ENCODE assay signal across 9 cellular contexts in genomic region chr11:31815743-31816466, GRCh38. TPM values are rescaled to one million over a fixed set of nuclear protein-coding genes. Genes with fewer than 3 reads are reported as not detected.
DNase-seq lines count a peak whose midpoint lies in the region; ATAC-seq, FAIRE-seq and TF ChIP-seq lines count a peak whose summit lies in the region.
"Had no signal": no experiment of that assay in that cellular context is flagged by ENCODE, and none has a peak within 500 bp of the region (broad histone marks: within the 10 kb centered on the region; RNA-seq: fewer than 3 reads in every experiment).

No MANE protein-coding gene starts in this region.

- H3K27me3 ChIP-seq in CD4-positive, CD25-positive, alpha-beta regulatory T cell (ENCODE audit: control insufficient read depth, insufficient read depth, low read length) = peaks cover 27% of the 10 kb centered on the region
- peaks cover 99% of the 10 kb centered on the region for H3K27me3 ChIP-seq in HUES6 (ENCODE audit: control insufficient read depth, insufficient read depth, low read length)
- peaks cover 19 to 72% of the 10 kb centered on the region in 2 experiments; a peak in 4 of 5 replicates for H3K27me3 ChIP-seq in K562 (ENCODE audit: control insufficient read depth in 2 of 2, insufficient read depth in 2 of 2, low read length in 2 of 2)

- H3K27ac ChIP-seq in CD4-positive, CD25-positive, alpha-beta regulatory T cell (ENCODE audit: insufficient read depth, low read length, poor library complexity, severe bottlenecking) = no peak overlapping the region
- H3K27ac ChIP-seq in HUES6 (ENCODE audit: low read depth, low read length) = no peak overlapping the region
- H3K27ac ChIP-seq in K562 (ENCODE audit: extremely low read depth, low read depth, low read length) = no peak overlapping the region

- WGBS in K562 (ENCODE audit: insufficient coverage, low coverage, missing lambda C conversion rate) = 18% methylated on average over 36 of the region's 55 CpGs

- no peaks in the 10 kb centered on the region for H3K79me2 ChIP-seq in K562 (ENCODE audit: control insufficient read depth, insufficient read depth, low read length)

- H3K4me1 ChIP-seq in CD4-positive, CD25-positive, alpha-beta regulatory T cell (ENCODE audit: control insufficient read depth, insufficient read depth, low read length, poor library complexity, severe bottlenecking) = peaks cover 71% of the 10 kb centered on the region
- H3K4me1 ChIP-seq in HUES6 (ENCODE audit: control insufficient read depth, insufficient read depth, low read length) = peaks cover 55% of the 10 kb centered on the region
- H3K4me1 ChIP-seq in K562 (replicated peaks in 1 of 2; ENCODE audit: control insufficient read depth in 2 of 2, insufficient read depth in 2 of 2, low read length in 2 of 2) = peaks cover under 1 to 63% of the 10 kb centered on the region in 2 experiments; a peak in 4 of 5 replicates

- BruUV-seq in K562 (replicated peaks; lab: Mats Ljungman, UMichigan) = no TSS peak

- no peak overlapping the region for H3K4me3 ChIP-seq in CD4-positive, CD25-positive, alpha-beta regulatory T cell (ENCODE audit: low read depth, low read length)
- H3K4me3 ChIP-seq in HUES6 (ENCODE audit: low read depth, low read length) (peak overlapping the region; percentile 28; the same call in 1 of the 2 replicates), K562 (peak overlapping the region; percentile 34)

- TF ChIP-seq CTCF in K562 (IDR thresholded peaks at IDR 0.05 in 2 of 3, conservative IDR thresholded peaks at IDR 0.05 in 1 of 3; ENCODE audit: insufficient read depth in 2 of 3, low read depth in 1 of 3, low read length in 3 of 3) = peak in 2 of 3 experiments; percentile 4 to 14; a peak in 2 of 6 replicates

- H3K4me1 Mint-ChIP-seq in CD4-positive, CD25-positive, alpha-beta regulatory T cell = peaks cover 3 to 52% (median 20%) of the 10 kb centered on the region in 4 donors
- H3K4me1 Mint-ChIP-seq in natural killer cell treated with Interleukin-12 subunit alpha and Interleukin-12 subunit beta and Interleukin-15 and Interleukin-18, amount 100 ng/mL, for 72 hours (ENCODE audit: low read depth in 2 of 2) = peaks cover 15 to 27% of the 10 kb centered on the region in 2 donors

- H3K9ac ChIP-seq in HUES6 (ENCODE audit: low read length) = no peak overlapping the region
- H3K9ac ChIP-seq in K562 (ENCODE audit: insufficient read depth in 1 of 2, low read depth in 2 of 2, low read length in 2 of 2) = 0 out of 4 replicates have a peak overlapping the region, but pooled peaks of 1 of the 2 experiments have one; percentile 2

- CTCF ChIA-PET in K562 (lab: Yijun Ruan, JAX; ENCODE audit: low intra/inter-chr PET ratio) = no interaction called here

- no peaks in the 10 kb centered on the region; the same call in 1 of the 2 replicates for H4K20me1 ChIP-seq in K562 (replicated peaks; ENCODE audit: control insufficient read depth, insufficient read depth, low read length)

- FAIRE-seq in K562 (lab: Jason Lieb, UNC) (no peak), GM19239 (lab: Jason Lieb, UNC) (no peak)

- no peak for DNase-seq in CD4-positive, CD25-positive, alpha-beta regulatory T cell
- DNase-seq in K562 (ENCODE audit: extremely low read depth in 1 of 4, low spot score in 3 of 4) = peak in 3 of 4 experiments; percentile 30 to 45 (median 42)
- no peak for DNase-seq in natural killer cell treated with Interleukin-12 subunit alpha and Interleukin-12 subunit beta and Interleukin-15 and Interleukin-18, amount 100 ng/mL, for 72 hours (ENCODE audit: low spot score)
- DNase-seq in GM19239 (ENCODE audit: insufficient read length, low spot score) = no peak
- DNase-seq: activated gamma-delta T cell treated with Interleukin-2 at 50 U/mL for 16 hours had no signal

- POLR2A ChIA-PET in K562 (lab: Yijun Ruan, JAX) = interaction anchor here (1.0 kb wide), 1 partner anchor 219 kb away, joined by 5 read pairs; no protein-coding TSS in a partner anchor

- no peaks in the 10 kb centered on the region for H3K9me3 ChIP-seq in CD4-positive, CD25-positive, alpha-beta regulatory T cell (ENCODE audit: control insufficient read depth in 2 of 2, low read length in 2 of 2)
- no peaks in the 10 kb centered on the region for H3K9me3 ChIP-seq in HUES6 (ENCODE audit: control insufficient read depth, insufficient read depth, low read depth, low read length)
- H3K9me3 ChIP-seq in K562 (replicated peaks; ENCODE audit: control insufficient read depth, insufficient read depth, low read depth, low read length) = no peaks in the 10 kb centered on the region

- H3K9me3 Mint-ChIP-seq in CD4-positive, CD25-positive, alpha-beta regulatory T cell = peaks cover 0 to 4% (median 0%) of the 10 kb centered on the region in 7 donors
- no peaks in the 10 kb centered on the region for H3K9me3 Mint-ChIP-seq in natural killer cell treated with Interleukin-12 subunit alpha and Interleukin-12 subunit beta and Interleukin-15 and Interleukin-18, amount 100 ng/mL, for 72 hours

- H3K27me3 Mint-ChIP-seq in CD4-positive, CD25-positive, alpha-beta regulatory T cell = peaks cover 88% of the 10 kb centered on the region
- H3K27me3 Mint-ChIP-seq in natural killer cell treated with Interleukin-12 subunit alpha and Interleukin-12 subunit beta and Interleukin-15 and Interleukin-18, amount 100 ng/mL, for 72 hours = peaks cover 38 to 45% of the 10 kb centered on the region in 2 donors

- no peaks in the 10 kb centered on the region for H3K36me3 ChIP-seq in CD4-positive, CD25-positive, alpha-beta regulatory T cell (ENCODE audit: control insufficient read depth, insufficient read depth, low read length)
- no peaks in the 10 kb centered on the region for H3K36me3 ChIP-seq in HUES6 (ENCODE audit: control insufficient read depth, insufficient read depth, low read length)
- no peaks in the 10 kb centered on the region for H3K36me3 ChIP-seq in K562 (ENCODE audit: control insufficient read depth, insufficient read depth, low read length)

- peak overlapping the region in 1 of 3 donors; percentile 91 for H3K27ac Mint-ChIP-seq in CD4-positive, CD25-positive, alpha-beta regulatory T cell
- H3K27ac Mint-ChIP-seq in natural killer cell treated with Interleukin-12 subunit alpha and Interleukin-12 subunit beta and Interleukin-15 and Interleukin-18, amount 100 ng/mL, for 72 hours = no peak overlapping the region

- no peak for ATAC-seq in CD4-positive, CD25-positive, alpha-beta regulatory T cell (ENCODE audit: low read depth in 2 of 2)
- ATAC-seq in K562 = peak; percentile 35
- no peak for ATAC-seq in natural killer cell treated with Interleukin-12 subunit alpha and Interleukin-12 subunit beta and Interleukin-15 and Interleukin-18, amount 100 ng/mL, for 72 hours
- no peak for ATAC-seq in HG03196 (IDR thresholded peaks at IDR 0.05; ENCODE audit: unreplicated experiment)
- ATAC-seq in GM19328 (IDR thresholded peaks at IDR 0.05; ENCODE audit: unreplicated experiment) = no peak
- ATAC-seq in GM19023 (IDR thresholded peaks at IDR 0.05; ENCODE audit: unreplicated experiment) = no peak

- in situ Hi-C loops in K562 (cut with MboI) = no loop called here

- H3K9me1 ChIP-seq in K562 (ENCODE audit: control insufficient read depth, insufficient read depth, low read length) = no peaks in the 10 kb centered on the region

- peak overlapping the region; percentile 17; the same call in 1 of the 2 replicates for H2AFZ ChIP-seq in K562 (ENCODE audit: low read depth, low read length)

- TF ChIP-seq POLR2A in K562 (conservative IDR thresholded peaks at IDR 0.05) = no peak

- no peak for TF ChIP-seq RAD21 in K562 (CRISPR knock-in tag; conservative IDR thresholded peaks at IDR 0.05 in 1 of 2, IDR thresholded peaks at IDR 0.05 in 1 of 2)

- H3K4me3 Mint-ChIP-seq in CD4-positive, CD25-positive, alpha-beta regulatory T cell = peak overlapping the region; percentile 7 to 80 (median 74)
- peak overlapping the region; percentile 44 for H3K4me3 Mint-ChIP-seq in natural killer cell treated with Interleukin-12 subunit alpha and Interleukin-12 subunit beta and Interleukin-15 and Interleukin-18, amount 100 ng/mL, for 72 hours

- H3K4me2 ChIP-seq in K562 (ENCODE audit: insufficient read depth, low read length) = peak overlapping the region; percentile 31

- TF ChIP-seq EP300 in K562 (IDR thresholded peaks at IDR 0.05; ENCODE audit: low read length) = no peak

- intact Hi-C loops in K562 (cut with micrococcal nuclease) = loop anchor here (5.0 to 10.0 kb wide), 2 partner anchors 311 to 419 kb away; partner anchors contain the start of genes ELP4 and IMMP1L

- no peaks in the 10 kb centered on the region for H3K36me3 Mint-ChIP-seq in CD4-positive, CD25-positive, alpha-beta regulatory T cell
- H3K36me3 Mint-ChIP-seq in natural killer cell treated with Interleukin-12 subunit alpha and Interleukin-12 subunit beta and Interleukin-15 and Interleukin-18, amount 100 ng/mL, for 72 hours = peaks cover 2% of the 10 kb centered on the region

RNA-seq across cellular contexts. Expression of gene PAX6, which starts 4.8 kb away (rescaled TPM):
- not detected for total RNA-seq in CD4-positive, CD25-positive, alpha-beta regulatory T cell
- not detected for polyA plus RNA-seq in CD4-positive, CD25-positive, alpha-beta regulatory T cell
- total RNA-seq in K562 (2011; cell fraction: chromatin; rRNA removed; ENCODE audit: low replicate concordance) = 4.4 and 7.3 TPM in 2 replicates
- total RNA-seq in K562 (2011; cell fraction: nucleolus; rRNA removed) = 2.0 and 3.3 TPM in 2 replicates
- 3.7 and 4.1 TPM in 2 replicates for total RNA-seq in K562 (2011; cell fraction: nucleoplasm; rRNA removed)
- total RNA-seq in K562 (2014; rRNA removed) = 5.9 and 6.3 TPM in 2 replicates
- total RNA-seq in K562 (2014; rRNA removed; fragmentation: Illumina TruSeq; extraction: Trizol) = 5.3 and 7.1 TPM in 2 replicates
- 4.6 and 4.7 TPM in 2 replicates for total RNA-seq in K562 (2015; rRNA removed; fragmentation: Illumina TruSeq; extraction: Trizol)
- total RNA-seq in K562 (2021) = 5.7 and 5.9 TPM in 2 replicates
- polyA plus RNA-seq in K562 (2011; rRNA removed) = 2.5 and 6.8 TPM in 2 replicates
- 3.1 and 8.7 TPM in 2 replicates for polyA plus RNA-seq in K562 (2011; cell fraction: cytosol; rRNA removed)
- polyA plus RNA-seq in K562 (2011; cell fraction: nucleus; rRNA removed) = 9.3 and 26.6 TPM in 2 replicates
- 4.8 and 22.9 TPM in 2 replicates for polyA plus RNA-seq in K562 (2012)
- polyA plus RNA-seq in K562 (2014; fragmentation: Illumina TruSeq; extraction: Trizol) = 10.9 and 12.3 TPM in 2 replicates
- 1 to 10 TPM; 1.5 to 2.6 TPM for polyA plus RNA-seq in K562 (2014; fragmentation: Nextera tagmentation; extraction: Ambion mirVana)
- polyA plus RNA-seq in K562 (2014; rRNA removed) = 7.2 TPM in 2 replicates
- polyA minus RNA-seq in K562 (2011; rRNA and poly(A)+ RNA removed) = 4.2 and 9.1 TPM in 2 replicates
- 2.3 and 6.0 TPM in 2 replicates for polyA minus RNA-seq in K562 (2011; cell fraction: cytosol; rRNA and poly(A)+ RNA removed)
- polyA minus RNA-seq in K562 (2011; cell fraction: nucleus; rRNA and poly(A)+ RNA removed) = 3.9 and 17.3 TPM in 2 replicates
- not detected for total RNA-seq in natural killer cell treated with Interleukin-12 subunit alpha and Interleukin-12 subunit beta and Interleukin-15 and Interleukin-18, amount 100 ng/mL, for 72 hours

Comparison
In these comparisons a context has a peak if more than half of its experiments do, and no peak if none do; other contexts are left out.
1. DNase-seq: peak in K562 (3 of 4); none in CD4-positive, CD25-positive, alpha-beta regulatory T cell (0 of 3), natural killer cell treated with Interleukin-12 subunit alpha and Interleukin-12 subunit beta and Interleukin-15 and Interleukin-18, amount 100 ng/mL, for 72 hours (single experiment) and GM19239 (single experiment).